Comparison of ENCODE assay signal across 20 cellular contexts in the genomic region with DNA sequence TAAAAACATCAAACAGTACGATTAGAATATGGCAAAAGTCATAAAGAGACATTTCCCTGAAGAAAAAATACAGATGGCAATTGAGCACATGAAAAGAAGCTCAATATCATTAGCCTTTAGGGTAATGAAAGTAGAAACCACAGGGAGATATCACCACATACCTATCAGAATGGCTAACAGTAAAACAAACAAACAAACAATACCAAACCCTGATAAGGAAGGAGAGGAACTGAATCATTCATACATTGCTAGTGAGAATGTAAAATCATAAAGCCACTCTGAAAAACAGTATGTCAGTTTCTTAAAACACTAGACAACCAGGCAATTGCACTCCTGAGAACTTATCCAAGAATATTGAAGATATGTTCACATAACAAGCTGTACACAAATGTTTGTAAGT.
DNase-seq lines count a peak whose midpoint lies in the region; ATAC-seq, FAIRE-seq and TF ChIP-seq lines count a peak whose summit lies in the region.
"Had no signal": no experiment of that assay in that cellular context is flagged by ENCODE, and none has a peak within 500 bp of the region (broad histone marks: within the 10 kb centered on the region; RNA-seq: fewer than 3 reads in every experiment).

No MANE protein-coding gene starts in this region.

- no peaks in the 10 kb centered on the region for H4K20me1 ChIP-seq in PC-3 (ENCODE audit: low read length)

- H3K27me3 ChIP-seq in PC-3 (ENCODE audit: low read length) (no peaks in the 10 kb centered on the region), bronchial epithelial cell (ENCODE audit: control insufficient read depth, insufficient read depth, low read length) (no peaks in the 10 kb centered on the region), MG63 (no peaks in the 10 kb centered on the region)
- H3K27me3 ChIP-seq: Peyer's patch had no signal

- H3K79me2 ChIP-seq in PC-3 (ENCODE audit: low read length): no peaks in the 10 kb centered on the region

- H3K4me2 ChIP-seq in PC-3 (ENCODE audit: low read length): peak overlapping the region; percentile 21
- H3K4me2 ChIP-seq: A549, KMS-11 had no signal

- CTCF ChIA-PET in PC-3 (lab: Charles Lee): no interaction called here

- H3K9me3 ChIP-seq in PC-3 (ENCODE audit: low read length) (no peaks in the 10 kb centered on the region), MG63 (no peaks in the 10 kb centered on the region)
- H3K9me3 ChIP-seq: A549, Peyer's patch had no signal

- no peak overlapping the region for H3K9ac ChIP-seq in PC-3 (ENCODE audit: low read length)
- H3K9ac ChIP-seq: KMS-11 had no signal

- no peak overlapping the region for H3K4me3 ChIP-seq in PC-3 (ENCODE audit: low read length)
- H3K4me3 ChIP-seq in bronchial epithelial cell (ENCODE audit: low read depth, low read length): no peak overlapping the region
- H3K4me3 ChIP-seq in MG63: no peak overlapping the region
- H3K4me3 ChIP-seq: A549, Peyer's patch, SK-N-MC had no signal

- DNase-seq in ELR (ENCODE audit: low read depth) (peak; percentile 17), PC-3 (peak; percentile 45), bronchial epithelial cell (ENCODE audit: low read depth) (peak; percentile 78), iris pigment epithelial cell (ENCODE audit: low read depth) (peak; percentile 51), amygdala (lab: John Stamatoyannopoulos, UW) (no peak), ecto neural progenitor cell (ENCODE audit: low spot score) (no peak), NCI-H1930 (lab: John Stamatoyannopoulos, UW) (no peak), MG63 (no peak)
- DNase-seq: C1 segment of cervical spinal cord, HFFc6, MM.1S, NCI-H1105 treated with DMSO at 0.1 percent for 48 hours, NCI-H187, NCI-H69, Peyer's patch, Right ventricle myocardium superior had no signal

- H3K9me2 ChIP-seq in PC-3 (replicated peaks; ENCODE audit: low read length): no peaks in the 10 kb centered on the region

- TF ChIP-seq CTCF in PC-3 (conservative IDR thresholded peaks at IDR 0.05; ENCODE audit: low read depth, low read length) (no peak), bronchial epithelial cell (IDR thresholded peaks at IDR 0.05; ENCODE audit: insufficient read depth, low read length, severe bottlenecking) (no peak)

- POLR2A ChIA-PET in PC-3 (lab: Charles Lee; ENCODE audit: unreplicated experiment): no interaction called here

- no peak overlapping the region for H2AFZ ChIP-seq in PC-3 (ENCODE audit: low read length)

- H3K4me1 ChIP-seq in PC-3 (ENCODE audit: insufficient read depth, low read length): peaks cover 33% of the 10 kb centered on the region
- H3K4me1 ChIP-seq: A549, Peyer's patch had no signal

- no TSS peak for BruUV-seq in PC-3 (replicated peaks; lab: Mats Ljungman, UMichigan)

- no peak for FAIRE-seq in bronchial epithelial cell (lab: Jason Lieb, UNC)
- FAIRE-seq: A549, HepG2 had no signal

- no peak overlapping the region for H3K27ac ChIP-seq in PC-3 (ENCODE audit: low read length)
- H3K27ac ChIP-seq: A549, KMS-11, Peyer's patch, SK-N-MC had no signal

- H3F3A ChIP-seq in PC-3 (ENCODE audit: low read length, unreplicated experiment): no peaks in the 10 kb centered on the region

- intact Hi-C loops in PC-3 (cut with micrococcal nuclease): loop anchor here (10.0 kb wide), 1 partner anchor 346 kb away; no protein-coding TSS in a partner anchor

- peak; percentile 52 for ATAC-seq in PC-3
- ATAC-seq: A549, HepG2 had no signal

- H3K36me3 ChIP-seq in PC-3 (ENCODE audit: low read depth, low read length): no peaks in the 10 kb centered on the region
- no peaks in the 10 kb centered on the region for H3K36me3 ChIP-seq in bronchial epithelial cell (ENCODE audit: control insufficient read depth, insufficient read depth, low read length)
- no peaks in the 10 kb centered on the region for H3K36me3 ChIP-seq in MG63
- H3K36me3 ChIP-seq: Peyer's patch had no signal

Comparison
In these comparisons a context has a peak if more than half of its experiments do, and no peak if none do; other contexts are left out.
1. DNase-seq: peak in ELR (single experiment), PC-3 (single experiment), bronchial epithelial cell (single experiment) and iris pigment epithelial cell (single experiment); none in amygdala (0 of 56), ecto neural progenitor cell (single experiment), NCI-H1930 (0 of 2) and MG63 (single experiment).